ENCODE assay signal across 8 cellular contexts in genomic region chr11:58567889-58568512, GRCh38. TPM values are rescaled to one million over a fixed set of nuclear protein-coding genes. Genes with fewer than 3 reads are reported as not detected.
DNase-seq lines count a peak whose midpoint lies in the region; ATAC-seq, FAIRE-seq and TF ChIP-seq lines count a peak whose summit lies in the region.

No MANE protein-coding gene starts in this region.

- TF ChIP-seq CTCF in esophagus squamous epithelium (IDR thresholded peaks at IDR 0.05) (peak; percentile 66 to 74 (median 68)), pancreas (IDR thresholded peaks at IDR 0.05) (peak; percentile 52 to 74 (median 72)), upper lobe of right lung (IDR thresholded peaks at IDR 0.05) (peak; percentile 79)

- no peaks in the 10 kb centered on the region for H3K9me3 ChIP-seq in CD8-positive, alpha-beta memory T cell (ENCODE audit: low read length)
- H3K9me3 ChIP-seq in esophagus squamous epithelium (no peaks in the 10 kb centered on the region), pancreas (no peaks in the 10 kb centered on the region), upper lobe of right lung (no peaks in the 10 kb centered on the region)

- H3K27me3 ChIP-seq in CD8-positive, alpha-beta memory T cell (ENCODE audit: insufficient read depth, low read length, poor library complexity, severe bottlenecking): no peaks in the 10 kb centered on the region
- no peaks in the 10 kb centered on the region for H3K27me3 ChIP-seq in esophagus squamous epithelium
- H3K27me3 ChIP-seq in pancreas: no peaks in the 10 kb centered on the region
- H3K27me3 ChIP-seq in upper lobe of right lung: no peaks in the 10 kb centered on the region

- peak; percentile 62 to 83 (median 71) for DNase-seq in CD8-positive, alpha-beta memory T cell
- DNase-seq in NOMO-1 (lab: John Stamatoyannopoulos, UW; ENCODE audit: unreplicated experiment in 2 of 2) (peak; percentile 39 to 51), esophagus squamous epithelium (lab: John Stamatoyannopoulos, UW) (no peak), pancreas (peak in 3 of 6 donors; percentile 21 to 67 (median 51)), upper lobe of right lung (no peak)
- DNase-seq in activated CD8-positive, alpha-beta memory T cell treated with anti-CD3 and anti-CD28 coated beads, Interleukin-2, amount 50 U/mL, for 4 hours: peak; percentile 78

- intact Hi-C loops in esophagus squamous epithelium (cut with DNase I) (no loop called here), pancreas (cut with DNase I) (no loop called here), upper lobe of right lung (cut with DNase I) (no loop called here)

- TF ChIP-seq POLR2A in esophagus squamous epithelium (IDR thresholded peaks at IDR 0.05): no peak

- peak overlapping the region; percentile 28 to 95 (median 80) for H3K27ac Mint-ChIP-seq in CD8-positive, alpha-beta memory T cell

- no peaks in the 10 kb centered on the region for H3K9me3 Mint-ChIP-seq in CD8-positive, alpha-beta memory T cell

- peaks cover 37% of the 10 kb centered on the region for H3K36me3 ChIP-seq in CD8-positive, alpha-beta memory T cell (ENCODE audit: insufficient read depth, low read length)
- H3K36me3 ChIP-seq in esophagus squamous epithelium: peaks cover 0 to 19% (median 0%) of the 10 kb centered on the region in 3 donors
- peaks cover 0 to 12% (median 0%) of the 10 kb centered on the region in 3 donors for H3K36me3 ChIP-seq in pancreas
- peaks cover 35% of the 10 kb centered on the region for H3K36me3 ChIP-seq in upper lobe of right lung

- POLR2A ChIA-PET in CD8-positive, alpha-beta memory T cell (lab: Charles Lee): interaction anchor here (1.7 to 3.1 kb wide), 2 partner anchors 10 to 15 kb away, joined by 4 to 24 read pairs; no protein-coding TSS in a partner anchor

- ATAC-seq in GM19324 (IDR thresholded peaks at IDR 0.05; ENCODE audit: low FRiP score, unreplicated experiment) (peak; percentile 81), HG03354 (IDR thresholded peaks at IDR 0.05; ENCODE audit: poor library complexity, severe bottlenecking, unreplicated experiment) (peak; percentile 95), pancreas (peak; percentile 53 to 90 (median 84)), upper lobe of right lung (peak; percentile 95)

- H3K27me3 Mint-ChIP-seq in CD8-positive, alpha-beta memory T cell: no peaks in the 10 kb centered on the region

- H3K4me1 ChIP-seq in CD8-positive, alpha-beta memory T cell (ENCODE audit: insufficient read depth, low read length): peaks cover 51% of the 10 kb centered on the region
- peaks cover 0 to 24% (median 9%) of the 10 kb centered on the region in 3 donors for H3K4me1 ChIP-seq in esophagus squamous epithelium
- peaks cover 0 to 14% (median 5%) of the 10 kb centered on the region in 3 donors for H3K4me1 ChIP-seq in pancreas
- H3K4me1 ChIP-seq in upper lobe of right lung: peaks cover 18% of the 10 kb centered on the region

- CTCF ChIA-PET in CD8-positive, alpha-beta memory T cell (lab: Charles Lee): interaction anchor here (0.7 to 4.7 kb wide), 26 partner anchors 9 to 929 kb away, joined by 3 to 73 read pairs (median 5); partner anchors contain the start of genes CNTF, LPXN and ZFP91

- FAIRE-seq in pancreas (lab: Jason Lieb, UNC): no peak

- no peak overlapping the region for H3K4me3 ChIP-seq in CD8-positive, alpha-beta memory T cell (ENCODE audit: low read length)
- no peak overlapping the region for H3K4me3 ChIP-seq in esophagus squamous epithelium
- no peak overlapping the region for H3K4me3 ChIP-seq in pancreas
- no peak overlapping the region for H3K4me3 ChIP-seq in upper lobe of right lung

- peaks cover 59 to 80% (median 79%) of the 10 kb centered on the region in 3 donors for H3K4me1 Mint-ChIP-seq in CD8-positive, alpha-beta memory T cell

- H3K36me3 Mint-ChIP-seq in CD8-positive, alpha-beta memory T cell: peaks cover 17 to 66% (median 18%) of the 10 kb centered on the region in 3 donors

- H3K4me3 Mint-ChIP-seq in CD8-positive, alpha-beta memory T cell: peak overlapping the region; percentile 10 to 78 (median 43)

- no peak overlapping the region for H3K27ac ChIP-seq in CD8-positive, alpha-beta memory T cell (ENCODE audit: low read depth, low read length)
- H3K27ac ChIP-seq in esophagus squamous epithelium (no peak overlapping the region), pancreas (no peak overlapping the region), upper lobe of right lung (no peak overlapping the region)

- WGBS in esophagus squamous epithelium, 2 donors: 53% methylated on average over 3 to 4 of the region's 4 CpGs
- WGBS in pancreas, 2 donors: 59 to 61% methylated on average over 4 of the region's 4 CpGs

RNA-seq across cellular contexts. Expression of gene LPXN, which starts 7.7 kb away (rescaled TPM):
- 100 to 1,000 TPM; 168 to 175 TPM for total RNA-seq in CD8-positive, alpha-beta memory T cell
- polyA plus RNA-seq in CD8-positive, alpha-beta memory T cell: 264 TPM
- total RNA-seq in esophagus squamous epithelium: 10 to 100 TPM in 1 of 4 donors, 1 to 10 TPM in 3; 1.7 to 12.4 (median 4.4) TPM
- 10 to 100 TPM in 1 of 6 donors, 1 to 10 TPM in 5; 3.2 to 10.4 (median 5.5) TPM for total RNA-seq in pancreas
- polyA plus RNA-seq in pancreas: 1 to 10 TPM; 4.6 to 5.1 TPM
- total RNA-seq in upper lobe of right lung: 46.5 TPM

RNA-seq across cellular contexts. Expression of gene ZFP91, which starts 10.9 kb away (rescaled TPM):
- 10 to 100 TPM; 61.0 to 61.7 TPM for total RNA-seq in CD8-positive, alpha-beta memory T cell
- 6.9 TPM for polyA plus RNA-seq in CD8-positive, alpha-beta memory T cell
- total RNA-seq in esophagus squamous epithelium (10 to 100 TPM; 26.6 to 48.6 (median 40.5) TPM), pancreas (10 to 100 TPM; 14.2 to 23.0 (median 21.0) TPM), upper lobe of right lung (48.3 TPM)
- 10 to 100 TPM in 1 of 2 donors, 1 to 10 TPM in 1; 6.3 to 12.6 TPM for polyA plus RNA-seq in pancreas

RNA-seq across cellular contexts. Expression of gene CNTF, which starts 54.5 kb away (rescaled TPM):
- total RNA-seq in CD8-positive, alpha-beta memory T cell: 1 to 10 TPM; 2.9 to 3.4 TPM
- polyA plus RNA-seq in CD8-positive, alpha-beta memory T cell: not detected
- total RNA-seq in esophagus squamous epithelium (1 to 10 TPM in 2 of 4 donors, under 1 TPM in 2; 0.53 to 3.2 (median 1.2) TPM), pancreas (under 1 TPM; 0.31 to 0.63 (median 0.51) TPM), upper lobe of right lung (1.2 TPM)
- under 1 TPM; 0.28 to 0.30 TPM for polyA plus RNA-seq in pancreas

Comparison
In these comparisons a context has a peak if more than half of its experiments do, and no peak if none do; other contexts are left out.
1. DNase-seq: peak in CD8-positive, alpha-beta memory T cell (5 of 5), NOMO-1 (2 of 2) and activated CD8-positive, alpha-beta memory T cell treated with anti-CD3 and anti-CD28 coated beads, Interleukin-2, amount 50 U/mL, for 4 hours (single experiment); none in esophagus squamous epithelium (single experiment) and upper lobe of right lung (single experiment).
2. Peak in every context shown above with its lines, with median percentiles within 50 percentile points of each other: ATAC-seq and CTCF ChIP-seq.